Comparison of ENCODE assay signal across 8 cellular contexts in genomic region chr2:238426568-238427434, GRCh38. TPM values are rescaled to one million over a fixed set of nuclear protein-coding genes. Genes with fewer than 3 reads are reported as not detected.
DNase-seq lines count a peak whose midpoint lies in the region; ATAC-seq lines count a peak whose summit lies in the region.

TSS of gene ASB1 (plus strand) at chr2:238426927. CDS start at chr2:238427071, 144 bp downstream.

- H3K27me3 ChIP-seq in BLaER1: no peaks in the 10 kb centered on the region

- no peaks in the 10 kb centered on the region for H3K9me3 Mint-ChIP-seq in activated CD8-positive, alpha-beta T cell treated with anti-CD3 and anti-CD28 coated beads, Interleukin-2, amount 10 ng/mL, durations not matched to agents 7 days and 5 days (ENCODE audit: insufficient read depth)
- H3K9me3 Mint-ChIP-seq in memory B cell: no peaks in the 10 kb centered on the region

- ATAC-seq in GM19043 (IDR thresholded peaks at IDR 0.05; ENCODE audit: low read depth, unreplicated experiment): peak; percentile 81
- ATAC-seq in HG03354 (IDR thresholded peaks at IDR 0.05; ENCODE audit: poor library complexity, severe bottlenecking, unreplicated experiment): peak; percentile 86
- peak; percentile 83 for ATAC-seq in activated CD8-positive, alpha-beta T cell treated with anti-CD3 and anti-CD28 coated beads, Interleukin-2, amount 10 ng/mL, durations not matched to agents 7 days and 5 days
- peak; percentile 80 for ATAC-seq in memory B cell (ENCODE audit: low read depth)

- H3K4me2 ChIP-seq in BLaER1: peak within 1 kb of the TSS; percentile 88

- H3K27ac ChIP-seq in BLaER1: peak within 1 kb of the TSS; percentile 96

- H3K4me3 Mint-ChIP-seq in activated CD8-positive, alpha-beta T cell treated with anti-CD3 and anti-CD28 coated beads, Interleukin-2, amount 10 ng/mL, durations not matched to agents 7 days and 5 days: peak within 1 kb of the TSS; percentile 92
- H3K4me3 Mint-ChIP-seq in memory B cell: peak within 1 kb of the TSS; percentile 89

- CTCF ChIA-PET in activated CD8-positive, alpha-beta T cell treated with anti-CD3 and anti-CD28 coated beads, Interleukin-2, amount 10 ng/mL, durations not matched to agents 7 days and 5 days (lab: Charles Lee): no interaction called here

- H3K9me3 ChIP-seq in BLaER1: peaks cover 29% of the 10 kb centered on the region

- POLR2A ChIA-PET in activated CD8-positive, alpha-beta T cell treated with anti-CD3 and anti-CD28 coated beads, Interleukin-2, amount 10 ng/mL, durations not matched to agents 7 days and 5 days (lab: Charles Lee): interaction anchor here (1.2 to 1.6 kb wide), 4 partner anchors 10 to 51 kb away, joined by 3 to 6 read pairs (median 4); no protein-coding TSS in a partner anchor

- H3K4me1 Mint-ChIP-seq in activated CD8-positive, alpha-beta T cell treated with anti-CD3 and anti-CD28 coated beads, Interleukin-2, amount 10 ng/mL, durations not matched to agents 7 days and 5 days (ENCODE audit: low read depth): peaks cover 53% of the 10 kb centered on the region
- H3K4me1 Mint-ChIP-seq in memory B cell: peaks cover 34% of the 10 kb centered on the region

- peaks cover 33% of the 10 kb centered on the region for H3K4me1 ChIP-seq in BLaER1

- DNase-seq in NCI-H774 (lab: John Stamatoyannopoulos, UW) (peak; percentile 75), memory B cell (ENCODE audit: low spot score in 2 of 2) (peak; percentile 70 to 84)
- peak; percentile 88 for DNase-seq in activated CD8-positive, alpha-beta T cell treated with anti-CD3 and anti-CD28 coated beads, Interleukin-2, amount 10 ng/mL, durations not matched to agents 7 days and 5 days
- peak; percentile 80 for DNase-seq in effector CD8-positive, alpha-beta T cell (lab: John Stamatoyannopoulos, UW)
- peak; percentile 84 for DNase-seq in stimulated activated CD8-positive, alpha-beta memory T cell treated with anti-CD3 and anti-CD28 coated beads, Interleukin-12 subunit alpha, Interleukin-12 subunit beta, amount 100 ng/mL, for 4 hours (ENCODE audit: low read depth)

- peak within 1 kb of the TSS; percentile 93 for H3K9ac ChIP-seq in BLaER1

- H4K20me1 ChIP-seq in BLaER1: peaks cover 10% of the 10 kb centered on the region; the same call in 1 of the 2 replicates

- H3K27ac Mint-ChIP-seq in activated CD8-positive, alpha-beta T cell treated with anti-CD3 and anti-CD28 coated beads, Interleukin-2, amount 10 ng/mL, durations not matched to agents 7 days and 5 days: peak within 1 kb of the TSS; percentile 94
- H3K27ac Mint-ChIP-seq in memory B cell: peak within 1 kb of the TSS; percentile 90

- peaks cover 33% of the 10 kb centered on the region for H3K36me3 Mint-ChIP-seq in activated CD8-positive, alpha-beta T cell treated with anti-CD3 and anti-CD28 coated beads, Interleukin-2, amount 10 ng/mL, durations not matched to agents 7 days and 5 days (ENCODE audit: low read depth)
- peaks cover 12% of the 10 kb centered on the region for H3K36me3 Mint-ChIP-seq in memory B cell

- no peaks in the 10 kb centered on the region for H3K27me3 Mint-ChIP-seq in activated CD8-positive, alpha-beta T cell treated with anti-CD3 and anti-CD28 coated beads, Interleukin-2, amount 10 ng/mL, durations not matched to agents 7 days and 5 days (ENCODE audit: low read depth)
- no peaks in the 10 kb centered on the region for H3K27me3 Mint-ChIP-seq in memory B cell

- H3K4me3 ChIP-seq in BLaER1: peak within 1 kb of the TSS; percentile 89

- H3K36me3 ChIP-seq in BLaER1: peaks cover 28% of the 10 kb centered on the region

RNA-seq across cellular contexts. Expression of gene ASB1, which starts in this region (rescaled TPM):
- total RNA-seq in activated CD8-positive, alpha-beta T cell treated with anti-CD3 and anti-CD28 coated beads, Interleukin-2, amount 10 ng/mL, durations not matched to agents 7 days and 5 days: 10 to 100 TPM; 27.9 to 31.0 TPM

Comparison
In these comparisons a context has a peak if more than half of its experiments do, and no peak if none do; other contexts are left out.
1. Peak in every context shown above with its lines: DNase-seq, ATAC-seq, H3K4me3 ChIP-seq and H3K27ac ChIP-seq.